ENCODE assay signal across 10 cellular contexts in the genomic region with DNA sequence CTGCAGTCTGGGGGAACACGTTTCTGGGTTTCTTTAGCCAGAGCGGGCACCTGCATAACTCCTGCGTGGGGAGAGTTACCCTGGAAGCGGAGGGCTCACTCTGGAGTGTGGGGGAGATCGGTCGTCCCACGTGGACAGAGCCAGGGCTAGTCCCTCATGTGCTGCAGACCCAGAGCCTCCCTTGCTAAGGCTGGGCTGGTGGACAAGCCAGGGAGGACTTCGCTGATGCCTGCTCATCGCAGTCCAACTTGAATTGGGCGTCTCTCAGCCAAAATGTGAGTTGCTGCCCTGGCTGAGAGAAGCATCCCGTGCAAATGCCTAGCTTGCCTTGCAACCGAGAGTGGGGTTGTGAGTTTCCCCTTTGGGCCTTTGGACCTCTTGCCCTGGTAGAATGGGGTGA. TPM values are rescaled to one million over a fixed set of nuclear protein-coding genes. Genes with fewer than 3 reads are reported as not detected.
A peak's percentile ranks its signal among the peaks of the same experiment; 100 is the strongest.
DNase-seq lines count a peak whose midpoint lies in the region; ATAC-seq and TF ChIP-seq lines count a peak whose summit lies in the region.
"Had no signal": no experiment of that assay in that cellular context is flagged by ENCODE, and none has a peak within 500 bp of the region (broad histone marks: within the 10 kb centered on the region; RNA-seq: fewer than 3 reads in every experiment).

No MANE protein-coding gene starts in this region.

- H3K36me3 ChIP-seq in PC-3 (ENCODE audit: low read depth, low read length) (no peaks in the 10 kb centered on the region), trophoblast cell (ENCODE audit: control insufficient read depth in 1 of 2, insufficient read depth in 2 of 2, low read length in 2 of 2) (peaks cover 6 to 7% of the 10 kb centered on the region in 2 experiments)

- H3K14ac ChIP-seq in trophoblast cell (ENCODE audit: low read length), result peak overlapping the region; percentile 2

- H3K9me2 ChIP-seq in PC-3 (replicated peaks; ENCODE audit: low read length), result no peaks in the 10 kb centered on the region

- H3K4me2 ChIP-seq in PC-3 (ENCODE audit: low read length) (peak overlapping the region; percentile 97; the same call in 1 of the 2 replicates), trophoblast cell (ENCODE audit: low read length) (peak overlapping the region; percentile 91)

- H3K4me1 ChIP-seq in PC-3 (ENCODE audit: insufficient read depth, low read length), result peaks cover 6% of the 10 kb centered on the region
- H3K4me1 ChIP-seq in trophoblast cell (ENCODE audit: control insufficient read depth in 1 of 2, insufficient read depth in 2 of 2, low read length in 2 of 2), result peaks cover 24 to 38% of the 10 kb centered on the region in 2 experiments

- H3F3A ChIP-seq in PC-3 (ENCODE audit: low read length, unreplicated experiment), result no peaks in the 10 kb centered on the region

- no peak overlapping the region for H4K12ac ChIP-seq in trophoblast cell (ENCODE audit: low read depth, low read length)

- peak overlapping the region; percentile 25 for H3K18ac ChIP-seq in trophoblast cell (ENCODE audit: low read length)

- no peak overlapping the region for H4K91ac ChIP-seq in trophoblast cell (ENCODE audit: low read depth, low read length)

- TF ChIP-seq CTCF in AG04450 (IDR thresholded peaks at IDR 0.05; ENCODE audit: low read depth, low read length), result no peak
- TF ChIP-seq CTCF in PC-3 (conservative IDR thresholded peaks at IDR 0.05; ENCODE audit: low read depth, low read length), result no peak
- no peak for TF ChIP-seq CTCF in fibroblast of villous mesenchyme (IDR thresholded peaks at IDR 0.05; ENCODE audit: insufficient read depth, low read depth, low read length)
- TF ChIP-seq CTCF in GM10266 (IDR thresholded peaks at IDR 0.05; ENCODE audit: control insufficient read depth, insufficient read depth, low read depth, missing control alignments), result no peak

- H3K4me3 ChIP-seq in AG04450 (ENCODE audit: low read depth, low read length) (peak overlapping the region; percentile 90), PC-3 (ENCODE audit: low read length) (no peak overlapping the region), fibroblast of villous mesenchyme (ENCODE audit: low read depth, low read length) (peak overlapping the region; percentile 96), trophoblast cell (ENCODE audit: low read depth, low read length) (peak overlapping the region; percentile 61)

- H3K27me3 ChIP-seq in AG04450 (ENCODE audit: control insufficient read depth, insufficient read depth, low read length) (no peaks in the 10 kb centered on the region), PC-3 (ENCODE audit: low read length) (no peaks in the 10 kb centered on the region), trophoblast cell (ENCODE audit: insufficient read depth, low read length) (no peaks in the 10 kb centered on the region)

- H2BK5ac ChIP-seq in trophoblast cell (ENCODE audit: low read depth, low read length, poor library complexity), result no peak overlapping the region

- DNase-seq in AG04450 (ENCODE audit: low read depth, low spot score), result no peak
- no peak for DNase-seq in PC-3
- DNase-seq in fibroblast of villous mesenchyme (ENCODE audit: low read depth), result peak; percentile 27
- DNase-seq in trophoblast cell, result no peak
- no peak for DNase-seq in dermis blood vessel endothelial cell
- DNase-seq in GM10266 (ENCODE audit: extremely low spot score), result no peak
- DNase-seq: activated T-cell treated with anti-CD3 and anti-CD28 coated beads for 4 hours; stimulated activated naive CD8-positive, alpha-beta T cell treated with anti-CD3 and anti-CD28 coated beads, Interleukin-15, amount 100 ng/mL, for 72 hours had no signal

- no peak overlapping the region for H2BK120ac ChIP-seq in trophoblast cell (ENCODE audit: insufficient read depth, low read length, poor library complexity)

- peak overlapping the region; percentile 18 for H3K4ac ChIP-seq in trophoblast cell (ENCODE audit: low read depth, low read length)

- H4K8ac ChIP-seq in trophoblast cell (ENCODE audit: low read depth, low read length), result no peak overlapping the region

- no peak overlapping the region for H2BK12ac ChIP-seq in trophoblast cell (ENCODE audit: low read length)

- POLR2A ChIA-PET in AG04450 (lab: Yijun Ruan, JAX) (interaction anchor here (0.9 to 4.0 kb wide), 18 partner anchors 8 to 148 kb away, joined by 3 to 70 read pairs (median 8); no protein-coding TSS in a partner anchor), PC-3 (lab: Charles Lee; ENCODE audit: unreplicated experiment) (no interaction called here)

- H3K79me2 ChIP-seq in PC-3 (ENCODE audit: low read length) (no peaks in the 10 kb centered on the region), trophoblast cell (ENCODE audit: control insufficient read depth, insufficient read depth, low read length, poor library complexity) (peaks cover 14% of the 10 kb centered on the region)

- no peak overlapping the region for H2AK5ac ChIP-seq in trophoblast cell (ENCODE audit: low read length)

- H3K23ac ChIP-seq in trophoblast cell (ENCODE audit: low read length), result no peak overlapping the region

- H3K9ac ChIP-seq in PC-3 (ENCODE audit: low read length) (no peak overlapping the region), trophoblast cell (ENCODE audit: low read length) (peak overlapping the region; percentile 8)

- H3K79me1 ChIP-seq in trophoblast cell (ENCODE audit: low read length), result peaks cover 26% of the 10 kb centered on the region

- ATAC-seq in PC-3 (no peak), HG02759 (IDR thresholded peaks at IDR 0.05; ENCODE audit: unreplicated experiment) (no peak), GM18909 (IDR thresholded peaks at IDR 0.05; ENCODE audit: poor library complexity, unreplicated experiment) (no peak)
- ATAC-seq: stimulated activated naive CD8-positive, alpha-beta T cell treated with anti-CD3 and anti-CD28 coated beads, Interleukin-15, amount 100 ng/mL, for 72 hours had no signal

- intact Hi-C loops in PC-3 (cut with micrococcal nuclease), result no loop called here

- no peaks in the 10 kb centered on the region; the same call in 1 of the 2 replicates for H3K9me3 ChIP-seq in AG04450 (ENCODE audit: control insufficient read depth, insufficient read depth, low read length)
- H3K9me3 ChIP-seq in PC-3 (ENCODE audit: low read length), result no peaks in the 10 kb centered on the region
- H3K9me3 ChIP-seq in trophoblast cell (ENCODE audit: insufficient read depth, low read depth, low read length), result no peaks in the 10 kb centered on the region

- CTCF ChIA-PET in AG04450 (lab: Charles Lee), result interaction anchor here (1.2 kb wide), 1 partner anchor 12 kb away, joined by 3 read pairs; no protein-coding TSS in a partner anchor
- CTCF ChIA-PET in PC-3 (lab: Charles Lee), result no interaction called here

- no TSS peak for BruUV-seq in PC-3 (replicated peaks; lab: Mats Ljungman, UMichigan)

- H4K20me1 ChIP-seq in PC-3 (ENCODE audit: low read length), result no peaks in the 10 kb centered on the region

- H2AFZ ChIP-seq in PC-3 (ENCODE audit: low read length) (no peak overlapping the region), trophoblast cell (ENCODE audit: insufficient read depth, low read length, poor library complexity) (no peak overlapping the region)

- H3K27ac ChIP-seq in AG04450 (ENCODE audit: low read depth, low read length) (peak overlapping the region; percentile 31), PC-3 (ENCODE audit: low read length) (no peak overlapping the region), trophoblast cell (ENCODE audit: low read depth, low read length) (no peak overlapping the region)

- WGBS in trophoblast cell (ENCODE audit: extremely low coverage, insufficient coverage, insufficient read length), result no CpG with 5 or more reads among the region's 12 CpGs

RNA-seq across cellular contexts. Expression of a gene that starts 1.0 kb away (rescaled TPM):
- polyA plus RNA-seq in AG04450 (2011; rRNA removed), result 91.5 and 103 TPM in 2 replicates
- polyA minus RNA-seq in AG04450 (2011; rRNA and poly(A)+ RNA removed), result 186 and 231 TPM in 2 replicates
- total RNA-seq in PC-3 (2014; rRNA removed) (2.8 and 3.2 TPM in 2 replicates), fibroblast of villous mesenchyme (44.0 and 87.3 TPM in 2 replicates), dermis blood vessel endothelial cell (0.42 and 1.0 TPM in 2 replicates)
- polyA plus RNA-seq in trophoblast cell (2013), result 121 and 124 TPM in 2 replicates

Comparison
In these comparisons a context has a peak if more than half of its experiments do, and no peak if none do; other contexts are left out.
1. RNA of a gene that starts 1.0 kb away (total RNA-seq): 44.0 to 87.3 TPM in fibroblast of villous mesenchyme; 2.8 to 3.2 TPM in PC-3 and 0.42 to 1.0 TPM in dermis blood vessel endothelial cell; every median in the first group is over 10 times any median in the second.